In genomic region chr17:13323990-13324389, GRCh38 we compare ENCODE assay signal across 1 cellular context.
TF ChIP-seq lines count a peak whose summit lies in the region.

No MANE protein-coding gene starts in this region.

TF ChIP-seq in WTC11, 78 proteins besides CTCF, POLR2A, EP300 and RAD21 (continued from another document):
- TF ChIP-seq E2F1 (CRISPR knock-in tag; IDR thresholded peaks at IDR 0.05), result no peak
